Comparison of ENCODE assay signal across 12 cellular contexts in genomic region chr3:25428950-25429349, GRCh38. TPM values are rescaled to one million over a fixed set of nuclear protein-coding genes. Genes with fewer than 3 reads are reported as not detected.
DNase-seq lines count a peak whose midpoint lies in the region; ATAC-seq and TF ChIP-seq lines count a peak whose summit lies in the region.
"Had no signal": no experiment of that assay in that cellular context is flagged by ENCODE, and none has a peak within 500 bp of the region (broad histone marks: within the 10 kb centered on the region; RNA-seq: fewer than 3 reads in every experiment).

No MANE protein-coding gene starts in this region.

- DNase-seq in WTC11 (ENCODE audit: low spot score) (no peak), prostate gland (ENCODE audit: low spot score) (no peak)
- DNase-seq: central memory CD4-positive, alpha-beta T cell; NK-92 treated with Interleukin-12 subunit alpha and Interleukin-12 subunit beta, amount 100 ng/mL, for 24 hours had no signal

- no peak for ATAC-seq in WTC11
- ATAC-seq in HG03097 (IDR thresholded peaks at IDR 0.05; ENCODE audit: low FRiP score, unreplicated experiment) = no peak
- ATAC-seq in HG03460 (IDR thresholded peaks at IDR 0.05; ENCODE audit: unreplicated experiment) = no peak
- no peak for ATAC-seq in GM18502 (IDR thresholded peaks at IDR 0.05; ENCODE audit: poor library complexity, unreplicated experiment)
- no peak for ATAC-seq in HG03442 (IDR thresholded peaks at IDR 0.05; ENCODE audit: unreplicated experiment)
- ATAC-seq: HCT116 had no signal

- H3K9ac ChIP-seq in iPS-15b (ENCODE audit: low read depth, low read length) = no peak overlapping the region

- intact Hi-C loops in prostate gland (cut with DNase I) = loop anchor here (2.0 to 10.0 kb wide), 3 partner anchors 143 to 274 kb away; no protein-coding TSS in a partner anchor

- no peak for TF ChIP-seq POLR2A in prostate gland (IDR thresholded peaks at IDR 0.05)

- 4% methylated on average over 2 of the region's 2 CpGs for WGBS in prostate gland

- H3K27me3 ChIP-seq in ACC112 (ENCODE audit: insufficient read depth, low read length) (no peaks in the 10 kb centered on the region), iPS-15b (ENCODE audit: control insufficient read depth, insufficient read depth, low read length) (peaks cover 3% of the 10 kb centered on the region), prostate gland (replicated peaks; ENCODE audit: insufficient read depth) (peaks cover 3% of the 10 kb centered on the region)

- CTCF ChIA-PET in WTC11 (lab: Charles Lee) = interaction anchor here (1.7 kb wide), 1 partner anchor 13 kb away, joined by 12 read pairs; no protein-coding TSS in a partner anchor

- H3K27ac ChIP-seq in ACC112 (ENCODE audit: low read depth, low read length) = peak overlapping the region; percentile 68; the same call in 1 of the 2 replicates
- peak overlapping the region; percentile 82 for H3K27ac ChIP-seq in prostate gland

- H3K27me3 Mint-ChIP-seq in WTC11 (ENCODE audit: low read depth) = peaks cover 31% of the 10 kb centered on the region

- H3K36me3 Mint-ChIP-seq in WTC11 = no peaks in the 10 kb centered on the region

- no peaks in the 10 kb centered on the region for H3K9me3 Mint-ChIP-seq in WTC11
- H3K9me3 Mint-ChIP-seq: T-helper 2 cell treated with Interferon-gamma antibody and Interleukin-4, amounts not matched to agents 5 μg/mL and 100 μg/mL, for 36 hours had no signal

- no peaks in the 10 kb centered on the region for H3K9me3 ChIP-seq in iPS-15b (ENCODE audit: control insufficient read depth, insufficient read depth, low read length)
- H3K9me3 ChIP-seq in prostate gland = no peaks in the 10 kb centered on the region

- TF ChIP-seq CTCF in WTC11 (IDR thresholded peaks at IDR 0.05) (no peak), prostate gland (IDR thresholded peaks at IDR 0.05) (no peak)

- H3K4me1 ChIP-seq in ACC112 (ENCODE audit: control insufficient read depth, insufficient read depth, low read length, unreplicated experiment) = peaks cover 31% of the 10 kb centered on the region
- H3K4me1 ChIP-seq in iPS-15b (ENCODE audit: control insufficient read depth, insufficient read depth, low read length) = peaks cover 18% of the 10 kb centered on the region
- peaks cover 4% of the 10 kb centered on the region for H3K4me1 ChIP-seq in prostate gland (replicated peaks)

- no peak overlapping the region for H2AFZ ChIP-seq in ACC112 (ENCODE audit: low read length, unreplicated experiment)

- H3K4me3 ChIP-seq in ACC112 (ENCODE audit: low read depth, low read length) (peak overlapping the region; percentile 77), iPS-15b (ENCODE audit: low read depth, low read length) (peak overlapping the region; percentile 83), prostate gland (peak overlapping the region; percentile 38 to 44)

- POLR2A ChIA-PET in WTC11 (lab: Charles Lee) = no interaction called here

- no peak overlapping the region for H3K27ac Mint-ChIP-seq in WTC11
- H3K27ac Mint-ChIP-seq: T-helper 2 cell treated with Interferon-gamma antibody and Interleukin-4, amounts not matched to agents 5 μg/mL and 100 μg/mL, for 36 hours had no signal

- H3K79me2 ChIP-seq in ACC112 (ENCODE audit: control insufficient read depth, insufficient read depth, low read length, unreplicated experiment) = no peaks in the 10 kb centered on the region

- H3K4me3 Mint-ChIP-seq in WTC11 = peak overlapping the region; percentile 29; the same call in 1 of the 2 replicates
- H3K4me3 Mint-ChIP-seq: T-helper 2 cell treated with Interferon-gamma antibody and Interleukin-4, amounts not matched to agents 5 μg/mL and 100 μg/mL, for 36 hours had no signal

- no peaks in the 10 kb centered on the region for H3K36me3 ChIP-seq in ACC112 (ENCODE audit: insufficient read depth, low read length)
- H3K36me3 ChIP-seq in iPS-15b (ENCODE audit: control insufficient read depth, insufficient read depth, low read length) = no peaks in the 10 kb centered on the region
- H3K36me3 ChIP-seq in prostate gland = no peaks in the 10 kb centered on the region

- H3K4me1 Mint-ChIP-seq in WTC11 = peaks cover 61% of the 10 kb centered on the region

TF ChIP-seq in WTC11, 78 proteins besides CTCF, POLR2A, EP300 and RAD21:
- TF ChIP-seq, protein P1, sequence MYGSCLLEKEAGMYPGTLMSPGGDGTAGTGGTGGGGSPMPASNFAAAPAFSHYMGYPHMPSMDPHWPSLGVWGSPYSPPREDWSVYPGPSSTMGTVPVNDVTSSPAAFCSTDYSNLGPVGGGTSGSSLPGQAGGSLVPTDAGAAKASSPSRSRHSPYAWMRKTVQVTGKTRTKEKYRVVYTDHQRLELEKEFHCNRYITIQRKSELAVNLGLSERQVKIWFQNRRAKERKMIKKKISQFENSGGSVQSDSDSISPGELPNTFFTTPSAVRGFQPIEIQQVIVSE (CRISPR knock-in tag; IDR thresholded peaks at IDR 0.05; ENCODE audit: borderline replicate concordance) = no peak
- TF ChIP-seq E2F5 (CRISPR knock-in tag; IDR thresholded peaks at IDR 0.05) (no peak), JAZF1 (CRISPR knock-in tag; IDR thresholded peaks at IDR 0.05) (no peak)

RNA-seq across cellular contexts. Expression of gene RARB, which starts 0.9 kb away (rescaled TPM):
- total RNA-seq in WTC11 (2021) = 0.14 TPM in 1 of 3 replicates, not detected in the others
- 10 to 100 TPM in 1 of 2 donors, 1 to 10 TPM in 1; 4.4 to 17.2 TPM for total RNA-seq in prostate gland
